Comparison of ENCODE assay signal across 27 cellular contexts in the genomic region with DNA sequence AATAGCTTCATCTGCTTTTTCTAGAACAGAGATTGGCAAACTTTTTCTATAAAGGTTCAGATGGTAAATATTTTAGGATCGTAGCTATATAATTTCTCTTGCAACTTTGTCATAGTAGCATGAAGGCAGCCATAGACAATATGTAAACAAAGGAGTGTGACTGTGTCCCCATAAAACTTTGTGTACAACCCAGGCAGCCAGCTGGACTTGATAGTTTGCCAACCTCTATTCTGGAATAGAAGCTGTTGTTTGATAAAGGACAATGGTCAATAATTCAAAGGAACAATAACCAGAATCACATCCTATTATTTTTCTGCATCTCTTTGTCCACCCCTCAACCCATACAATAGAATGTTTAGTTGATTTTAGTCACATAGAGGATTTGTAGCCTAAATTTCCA.
DNase-seq lines count a peak whose midpoint lies in the region; ATAC-seq and TF ChIP-seq lines count a peak whose summit lies in the region.
"Had no signal": no experiment of that assay in that cellular context is flagged by ENCODE, and none has a peak within 500 bp of the region (broad histone marks: within the 10 kb centered on the region; RNA-seq: fewer than 3 reads in every experiment).

No MANE protein-coding gene starts in this region.

- intact Hi-C loops in colonic mucosa (cut with DNase I) = loop anchor here (10.0 kb wide), 2 partner anchors 905 to 1545 kb away; no protein-coding TSS in a partner anchor
- intact Hi-C loops in posterior cingulate gyrus (cut with DNase I) = loop anchor here (5.0 to 10.0 kb wide), 6 partner anchors 88 to 1708 kb away; no protein-coding TSS in a partner anchor

- H3K4me1 ChIP-seq in colonic mucosa = no peaks in the 10 kb centered on the region
- H3K4me1 ChIP-seq: neural progenitor cell, upper lobe of right lung had no signal

- peak; percentile 99 for DNase-seq in LNCaP clone FGC (ENCODE audit: low read depth)
- peak; percentile 77 for DNase-seq in NCI-H69 (lab: John Stamatoyannopoulos, UW)
- DNase-seq in colonic mucosa = peak; percentile 54
- DNase-seq in posterior cingulate gyrus = peak in 6 of 10 donors; percentile 15 to 57 (median 18)
- DNase-seq in HPDE6-E6E7 (ENCODE audit: extremely low spot score) = no peak
- DNase-seq in D341Med (ENCODE audit: low spot score) = no peak
- no peak for DNase-seq in NCI-H524 treated with DMSO at 0.1 percent for 48 hours (lab: John Stamatoyannopoulos, UW)
- DNase-seq: activated CD4-positive, CD25-positive, alpha-beta regulatory T cell; activated CD8-positive, alpha-beta T cell treated with anti-CD3 and anti-CD28 coated beads, Interleukin-2, amount 10 ng/mL, durations not matched to agents 7 days and 5 days; activated naive CD4-positive, alpha-beta T cell treated with anti-CD3 and anti-CD28 coated beads for 36 hours; activated T-cell treated with anti-CD3 and anti-CD28 coated beads, Interleukin-2, amount 50 U/mL, for 24 hours; aorta; CD8-positive, alpha-beta T cell; central memory CD4-positive, alpha-beta T cell; effector CD8-positive, alpha-beta T cell; H7; KG1; NCI-H1048; stimulated activated CD4-positive, alpha-beta T cell treated with anti-CD3 and anti-CD28 coated beads, Interleukin-4, amount 100 ng/mL, for 1 hour; T-helper 9 cell; upper lobe of right lung had no signal

- H3K36me3 Mint-ChIP-seq in stimulated activated memory B cell treated with anti-CD40 and anti-IgM and Interleukin-4, amounts not matched to agents 10 μg/mL and 1 μg/mL and 100 μg/mL, for 72 hours = no peaks in the 10 kb centered on the region
- H3K36me3 Mint-ChIP-seq: CD8-positive, alpha-beta T cell; neural progenitor cell had no signal

- no peak overlapping the region for H3K27ac ChIP-seq in colonic mucosa
- H3K27ac ChIP-seq: neural progenitor cell, upper lobe of right lung had no signal

- H3K9ac ChIP-seq in colonic mucosa (ENCODE audit: low read depth in 2 of 2, low read length in 2 of 2) = no peak overlapping the region
- H3K9ac ChIP-seq: neural progenitor cell had no signal

- H3K27ac Mint-ChIP-seq in stimulated activated memory B cell treated with anti-CD40 and anti-IgM and Interleukin-4, amounts not matched to agents 10 μg/mL and 1 μg/mL and 100 μg/mL, for 72 hours = no peak overlapping the region
- H3K27ac Mint-ChIP-seq: activated CD8-positive, alpha-beta T cell treated with anti-CD3 and anti-CD28 coated beads, Interleukin-2, amount 10 ng/mL, durations not matched to agents 7 days and 5 days; activated naive CD4-positive, alpha-beta T cell treated with anti-CD3 and anti-CD28 coated beads for 36 hours; activated T-cell treated with anti-CD3 and anti-CD28 coated beads, Interleukin-2, amount 50 U/mL, for 24 hours; CD8-positive, alpha-beta T cell; neural progenitor cell; stimulated activated naive CD8-positive, alpha-beta T cell treated with anti-CD3 and anti-CD28 coated beads, Interleukin-15, Interleukin-2, amounts not matched to agents 100 ng/mL and 50 ng/mL, for 24 hours had no signal

- H3K9me3 Mint-ChIP-seq in stimulated activated memory B cell treated with anti-CD40 and anti-IgM and Interleukin-4, amounts not matched to agents 10 μg/mL and 1 μg/mL and 100 μg/mL, for 72 hours = peaks cover 3% of the 10 kb centered on the region
- H3K9me3 Mint-ChIP-seq: activated naive CD4-positive, alpha-beta T cell treated with anti-CD3 and anti-CD28 coated beads for 36 hours; activated T-cell treated with anti-CD3 and anti-CD28 coated beads, Interleukin-2, amount 50 U/mL, for 24 hours; CD8-positive, alpha-beta T cell; neural progenitor cell; stimulated activated naive CD8-positive, alpha-beta T cell treated with anti-CD3 and anti-CD28 coated beads, Interleukin-15, Interleukin-2, amounts not matched to agents 100 ng/mL and 50 ng/mL, for 24 hours had no signal

- H3K4me3 Mint-ChIP-seq in stimulated activated memory B cell treated with anti-CD40 and anti-IgM and Interleukin-4, amounts not matched to agents 10 μg/mL and 1 μg/mL and 100 μg/mL, for 72 hours = no peak overlapping the region
- H3K4me3 Mint-ChIP-seq: activated CD8-positive, alpha-beta T cell treated with anti-CD3 and anti-CD28 coated beads, Interleukin-2, amount 10 ng/mL, durations not matched to agents 7 days and 5 days; activated naive CD4-positive, alpha-beta T cell treated with anti-CD3 and anti-CD28 coated beads for 36 hours; activated T-cell treated with anti-CD3 and anti-CD28 coated beads, Interleukin-2, amount 50 U/mL, for 24 hours; CD8-positive, alpha-beta T cell; neural progenitor cell; stimulated activated naive CD8-positive, alpha-beta T cell treated with anti-CD3 and anti-CD28 coated beads, Interleukin-15, Interleukin-2, amounts not matched to agents 100 ng/mL and 50 ng/mL, for 24 hours had no signal

- no peaks in the 10 kb centered on the region for H3K27me3 ChIP-seq in colonic mucosa
- H3K27me3 ChIP-seq: neural progenitor cell, upper lobe of right lung had no signal

- H3K36me3 ChIP-seq in colonic mucosa = no peaks in the 10 kb centered on the region
- H3K36me3 ChIP-seq: neural progenitor cell, upper lobe of right lung had no signal

- H3K27me3 Mint-ChIP-seq in stimulated activated memory B cell treated with anti-CD40 and anti-IgM and Interleukin-4, amounts not matched to agents 10 μg/mL and 1 μg/mL and 100 μg/mL, for 72 hours = peaks cover 8% of the 10 kb centered on the region
- H3K27me3 Mint-ChIP-seq: activated T-cell treated with anti-CD3 and anti-CD28 coated beads, Interleukin-2, amount 50 U/mL, for 24 hours; stimulated activated naive CD8-positive, alpha-beta T cell treated with anti-CD3 and anti-CD28 coated beads, Interleukin-15, Interleukin-2, amounts not matched to agents 100 ng/mL and 50 ng/mL, for 24 hours had no signal

- no peaks in the 10 kb centered on the region for H3K4me1 Mint-ChIP-seq in stimulated activated memory B cell treated with anti-CD40 and anti-IgM and Interleukin-4, amounts not matched to agents 10 μg/mL and 1 μg/mL and 100 μg/mL, for 72 hours

- H3K4me3 ChIP-seq in LNCaP clone FGC (ENCODE audit: low read depth, low read length) (no peak overlapping the region), colonic mucosa (no peak overlapping the region)
- H3K4me3 ChIP-seq: neural progenitor cell, upper lobe of right lung had no signal

- ATAC-seq in stimulated activated memory B cell treated with anti-CD40 and anti-IgM and Interleukin-4, amounts not matched to agents 10 μg/mL and 1 μg/mL and 100 μg/mL, for 72 hours = no peak
- ATAC-seq: activated CD8-positive, alpha-beta T cell treated with anti-CD3 and anti-CD28 coated beads, Interleukin-2, amount 10 ng/mL, durations not matched to agents 7 days and 5 days; CD8-positive, alpha-beta T cell; esophagus mucosa; left lobe of liver; SK-N-SH treated with all-trans-retinoic acid at 6 μM for 48 hours; upper lobe of right lung had no signal

- TF ChIP-seq CTCF in LNCaP clone FGC (IDR thresholded peaks at IDR 0.05; ENCODE audit: control insufficient read depth, extremely low read depth, insufficient read depth) = no peak
- no peak for TF ChIP-seq CTCF in colonic mucosa (IDR thresholded peaks at IDR 0.05)

- H3K9me3 ChIP-seq in colonic mucosa = no peaks in the 10 kb centered on the region
- H3K9me3 ChIP-seq: upper lobe of right lung had no signal

Comparison
In these comparisons a context has a peak if more than half of its experiments do, and no peak if none do; other contexts are left out.
1. DNase-seq: peak in LNCaP clone FGC (single experiment), NCI-H69 (single experiment), colonic mucosa (single experiment) and posterior cingulate gyrus (6 of 10); none in HPDE6-E6E7 (single experiment), D341Med (single experiment) and NCI-H524 treated with DMSO at 0.1 percent for 48 hours (single experiment).